26 cellular contexts compared by ENCODE assay signal in the genomic region with DNA sequence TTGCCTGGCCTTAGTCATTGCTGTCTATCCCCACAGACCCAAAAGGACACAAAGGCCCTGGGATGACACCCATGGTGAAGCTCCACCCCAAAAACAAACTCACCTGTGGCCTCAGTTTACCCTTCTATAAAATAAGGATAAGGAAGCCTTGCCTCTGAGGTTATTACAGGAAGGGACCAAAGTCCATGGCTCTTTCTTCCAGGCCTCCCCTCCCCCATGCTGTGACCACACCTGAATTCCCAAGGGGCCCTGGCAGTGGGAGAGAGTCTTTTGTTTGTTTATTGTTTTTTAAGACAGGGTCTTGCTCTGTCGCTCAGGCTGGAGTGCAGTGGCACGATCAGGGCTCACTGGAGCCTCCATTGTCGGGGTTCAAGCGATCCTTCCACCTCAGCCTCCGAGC. TPM values are rescaled to one million over a fixed set of nuclear protein-coding genes. Genes with fewer than 3 reads are reported as not detected.
"Had no signal": no experiment of that assay in that cellular context is flagged by ENCODE, and none has a peak within 500 bp of the region (broad histone marks: within the 10 kb centered on the region; RNA-seq: fewer than 3 reads in every experiment).

No MANE protein-coding gene starts in this region.

- H3K27me3 ChIP-seq: body of pancreas, right atrium auricular region had no signal

- H3K36me3 ChIP-seq: prostate gland had no signal

- DNase-seq: activated CD4-positive, alpha-beta memory T cell treated with anti-CD3 and anti-CD28 coated beads, Interleukin-2, amount 10 ng/mL, durations not matched to agents 7 days and 5 days; activated CD4-positive, alpha-beta T cell treated with anti-CD3 and anti-CD28 coated beads for 48 hours; activated CD4-positive, CD25-positive, alpha-beta regulatory T cell; activated CD8-positive, alpha-beta memory T cell treated with anti-CD3 and anti-CD28 coated beads, Interleukin-2, amount 10 ng/mL, durations not matched to agents 7 days and 5 days; activated naive CD4-positive, alpha-beta T cell; activated naive CD8-positive, alpha-beta T cell treated with anti-CD3 and anti-CD28 coated beads, Interleukin-2, amount 10 ng/mL, durations not matched to agents 7 days and 5 days; body of pancreas; effector memory CD8-positive, alpha-beta T cell; foreskin melanocyte; glutamatergic neuron; hypothalamus; midbrain; naive B cell; stimulated activated CD4-positive, alpha-beta T cell treated with anti-CD3 and anti-CD28 coated beads, Interleukin-15, amount 100 ng/mL, for 24 hours; stimulated activated CD4-positive, alpha-beta T cell treated with anti-CD3 and anti-CD28 coated beads, Interleukin-2, amount 100 ng/mL, for 48 hours; T-cell; trophoblast cell had no signal

- H3K4me3 ChIP-seq: body of pancreas, prostate gland, right atrium auricular region, skin epidermis had no signal

- H3K27ac ChIP-seq: body of pancreas, prostate gland, right atrium auricular region, skin epidermis had no signal

- H3K4me1 Mint-ChIP-seq: activated CD4-positive, alpha-beta memory T cell treated with anti-CD3 and anti-CD28 coated beads, Interleukin-2, amount 10 ng/mL, durations not matched to agents 7 days and 5 days; activated CD8-positive, alpha-beta memory T cell treated with anti-CD3 and anti-CD28 coated beads, Interleukin-2, amount 10 ng/mL, durations not matched to agents 7 days and 5 days had no signal

- H3K27me3 Mint-ChIP-seq: activated CD4-positive, alpha-beta memory T cell treated with anti-CD3 and anti-CD28 coated beads, Interleukin-2, amount 10 ng/mL, durations not matched to agents 7 days and 5 days; activated CD8-positive, alpha-beta memory T cell treated with anti-CD3 and anti-CD28 coated beads, Interleukin-2, amount 10 ng/mL, durations not matched to agents 7 days and 5 days; activated T-helper 17 cell treated with anti-CD3 and anti-CD28 coated beads, Interleukin-2, amount 50 U/mL, for 72 hours; stimulated activated naive CD8-positive, alpha-beta T cell treated with anti-CD3 and anti-CD28 coated beads, Interleukin-15, Interleukin-2, amounts not matched to agents 100 ng/mL and 50 ng/mL, for 24 hours; T-cell had no signal

- H3K4me3 Mint-ChIP-seq: activated CD4-positive, alpha-beta memory T cell treated with anti-CD3 and anti-CD28 coated beads, Interleukin-2, amount 10 ng/mL, durations not matched to agents 7 days and 5 days; activated CD8-positive, alpha-beta memory T cell treated with anti-CD3 and anti-CD28 coated beads, Interleukin-2, amount 10 ng/mL, durations not matched to agents 7 days and 5 days; activated naive CD8-positive, alpha-beta T cell treated with anti-CD3 and anti-CD28 coated beads, Interleukin-2, amount 10 ng/mL, durations not matched to agents 7 days and 5 days; activated T-helper 17 cell treated with anti-CD3 and anti-CD28 coated beads, Interleukin-2, amount 50 U/mL, for 72 hours; effector memory CD8-positive, alpha-beta T cell; naive B cell; neural crest cell; stimulated activated naive CD8-positive, alpha-beta T cell treated with anti-CD3 and anti-CD28 coated beads, Interleukin-15, Interleukin-2, amounts not matched to agents 100 ng/mL and 50 ng/mL, for 24 hours; T-cell had no signal

- H3K4me1 ChIP-seq: prostate gland had no signal

- H3K27ac Mint-ChIP-seq: activated CD4-positive, alpha-beta memory T cell treated with anti-CD3 and anti-CD28 coated beads, Interleukin-2, amount 10 ng/mL, durations not matched to agents 7 days and 5 days; activated CD8-positive, alpha-beta memory T cell treated with anti-CD3 and anti-CD28 coated beads, Interleukin-2, amount 10 ng/mL, durations not matched to agents 7 days and 5 days; activated naive CD8-positive, alpha-beta T cell treated with anti-CD3 and anti-CD28 coated beads, Interleukin-2, amount 10 ng/mL, durations not matched to agents 7 days and 5 days; activated T-helper 17 cell treated with anti-CD3 and anti-CD28 coated beads, Interleukin-2, amount 50 U/mL, for 72 hours; effector memory CD8-positive, alpha-beta T cell; stimulated activated naive CD8-positive, alpha-beta T cell treated with anti-CD3 and anti-CD28 coated beads, Interleukin-15, Interleukin-2, amounts not matched to agents 100 ng/mL and 50 ng/mL, for 24 hours had no signal

- H3K9me3 Mint-ChIP-seq: activated CD4-positive, alpha-beta memory T cell treated with anti-CD3 and anti-CD28 coated beads, Interleukin-2, amount 10 ng/mL, durations not matched to agents 7 days and 5 days; activated naive CD8-positive, alpha-beta T cell treated with anti-CD3 and anti-CD28 coated beads, Interleukin-2, amount 10 ng/mL, durations not matched to agents 7 days and 5 days; activated T-helper 17 cell treated with anti-CD3 and anti-CD28 coated beads, Interleukin-2, amount 50 U/mL, for 72 hours; effector memory CD8-positive, alpha-beta T cell; naive B cell; neural crest cell; stimulated activated naive CD8-positive, alpha-beta T cell treated with anti-CD3 and anti-CD28 coated beads, Interleukin-15, Interleukin-2, amounts not matched to agents 100 ng/mL and 50 ng/mL, for 24 hours; T-cell had no signal

- H3K9me3 ChIP-seq: body of pancreas, prostate gland, right atrium auricular region had no signal

- ATAC-seq: body of pancreas, left lobe of liver had no signal

- H3K36me3 Mint-ChIP-seq: activated CD8-positive, alpha-beta memory T cell treated with anti-CD3 and anti-CD28 coated beads, Interleukin-2, amount 10 ng/mL, durations not matched to agents 7 days and 5 days; activated naive CD8-positive, alpha-beta T cell treated with anti-CD3 and anti-CD28 coated beads, Interleukin-2, amount 10 ng/mL, durations not matched to agents 7 days and 5 days; naive B cell; T-cell had no signal

RNA-seq across cellular contexts. Expression of gene ESPN, which starts 51.9 kb away (rescaled TPM):
- total RNA-seq: epithelial cell of proximal tubule had no signal

RNA-seq across cellular contexts. Expression of gene HES2, which starts 56.8 kb away (rescaled TPM):
- total RNA-seq: cardiac septum, right atrium auricular region had no signal
